Comparison of ENCODE assay signal across 19 cellular contexts in the genomic region with DNA sequence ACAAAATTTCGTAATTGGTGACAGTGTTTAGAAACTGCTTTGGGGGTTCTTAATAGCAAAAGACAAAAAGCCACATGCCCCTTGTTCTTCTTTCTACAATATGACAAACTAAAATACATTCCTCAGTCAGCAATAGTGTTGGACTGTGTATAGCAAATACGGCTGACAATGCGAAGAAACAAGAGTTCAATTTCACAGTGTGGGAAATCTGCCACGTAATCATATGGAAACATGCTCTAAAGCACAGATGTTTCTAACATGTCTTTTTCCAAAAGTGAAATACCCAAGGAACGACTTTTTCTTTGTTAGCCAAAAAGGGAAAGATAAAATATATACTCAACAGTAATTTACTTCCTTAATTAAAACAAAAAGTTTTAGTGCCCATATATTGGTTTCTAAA.
"Had no signal": no experiment of that assay in that cellular context is flagged by ENCODE, and none has a peak within 500 bp of the region (broad histone marks: within the 10 kb centered on the region; RNA-seq: fewer than 3 reads in every experiment).

No MANE protein-coding gene starts in this region.

- ATAC-seq: activated CD8-positive, alpha-beta T cell treated with anti-CD3 and anti-CD28 coated beads, Interleukin-2, amount 10 ng/mL, durations not matched to agents 7 days and 5 days; gastrocnemius medialis; heart left ventricle; naive thymus-derived CD8-positive, alpha-beta T cell; WTC11 had no signal

- DNase-seq: activated CD4-positive, alpha-beta T cell treated with anti-CD3 and anti-CD28 coated beads for 48 hours; activated CD8-positive, alpha-beta memory T cell treated with anti-CD3 and anti-CD28 coated beads, Interleukin-2, amount 50 U/mL, for 48 hours; activated CD8-positive, alpha-beta T cell treated with anti-CD3 and anti-CD28 coated beads, Interleukin-2, amount 10 ng/mL, durations not matched to agents 7 days and 5 days; activated naive CD8-positive, alpha-beta T cell treated with anti-CD3 and anti-CD28 coated beads for 36 hours; cortex of kidney; effector CD8-positive, alpha-beta T cell; esophagus squamous epithelium; gastrocnemius medialis; heart left ventricle; immature natural killer cell; naive thymus-derived CD8-positive, alpha-beta T cell; T-helper 2 cell had no signal

- H3K9me3 ChIP-seq: esophagus squamous epithelium, gastrocnemius medialis, neutrophil, right atrium auricular region, suprapubic skin had no signal

- H3K4me1 ChIP-seq: esophagus squamous epithelium, gastrocnemius medialis, right atrium auricular region, suprapubic skin had no signal

- H3K4me3 ChIP-seq: esophagus squamous epithelium, gastrocnemius medialis, heart left ventricle, right atrium auricular region, smooth muscle cell, suprapubic skin had no signal

- H3K36me3 ChIP-seq: esophagus squamous epithelium, gastrocnemius medialis, heart left ventricle, neutrophil, right atrium auricular region, suprapubic skin had no signal

- H3K4me2 ChIP-seq: smooth muscle cell had no signal

- H3K27me3 ChIP-seq: esophagus squamous epithelium, gastrocnemius medialis, heart left ventricle, neutrophil, right atrium auricular region, suprapubic skin had no signal

- H3K27ac ChIP-seq: esophagus squamous epithelium, gastrocnemius medialis, neutrophil, right atrium auricular region, suprapubic skin had no signal

- FAIRE-seq: endothelial cell of umbilical vein, TTC549 had no signal
